25 cellular contexts compared by ENCODE assay signal in genomic region chr9:71098801-71099200, GRCh38. TPM values are rescaled to one million over a fixed set of nuclear protein-coding genes. Genes with fewer than 3 reads are reported as not detected.
"Had no signal": no experiment of that assay in that cellular context is flagged by ENCODE, and none has a peak within 500 bp of the region (broad histone marks: within the 10 kb centered on the region; RNA-seq: fewer than 3 reads in every experiment).

No MANE protein-coding gene starts in this region.

- ATAC-seq: esophagus mucosa; foreskin keratinocyte; gastroesophageal sphincter; heart right ventricle; left cardiac atrium; left lung; left ventricle myocardium superior; lower lobe of right lung; mucosa of descending colon; naive thymus-derived CD8-positive, alpha-beta T cell had no signal

- H3K4me1 ChIP-seq: esophagus squamous epithelium, foreskin keratinocyte, gastroesophageal sphincter, heart right ventricle, left lung, lower lobe of right lung had no signal

- DNase-seq: dermis blood vessel endothelial cell; dorsolateral prefrontal cortex; effector CD4-positive, alpha-beta T cell; effector memory CD4-positive, alpha-beta T cell; erythroblast; esophagus squamous epithelium; foreskin keratinocyte; glutamatergic neuron; head of caudate nucleus; heart right ventricle; hippocampal formation; left cardiac atrium; left lung; left ventricle myocardium superior; lower lobe of right lung; mesenchymal stem cell; mucosa of descending colon; naive B cell; naive thymus-derived CD8-positive, alpha-beta T cell had no signal

- H3K27me3 ChIP-seq: dorsolateral prefrontal cortex, esophagus squamous epithelium, gastroesophageal sphincter, heart right ventricle, left lung had no signal

- H3K9me3 ChIP-seq: esophagus squamous epithelium, gastroesophageal sphincter, heart right ventricle, left lung, lower lobe of right lung, mucosa of descending colon had no signal

- H3K4me3 ChIP-seq: coronary artery, dorsolateral prefrontal cortex, esophagus squamous epithelium, gastroesophageal sphincter, heart right ventricle, left lung, lower lobe of right lung, mucosa of descending colon had no signal

- H3K36me3 ChIP-seq: esophagus squamous epithelium, gastroesophageal sphincter, heart right ventricle, left lung, lower lobe of right lung had no signal

- H3K27ac ChIP-seq: coronary artery, epithelial cell of prostate, esophagus squamous epithelium, foreskin keratinocyte, gastroesophageal sphincter, heart right ventricle, left lung, lower lobe of right lung had no signal

RNA-seq across cellular contexts. Expression of gene TRPM3, which starts 22.6 kb away (rescaled TPM):
- total RNA-seq: esophagus mucosa; foreskin keratinocyte; glomerular endothelial cell; kidney epithelial cell; naive thymus-derived CD8-positive, alpha-beta T cell had no signal
